Comparison of ENCODE assay signal across 27 cellular contexts in the genomic region with DNA sequence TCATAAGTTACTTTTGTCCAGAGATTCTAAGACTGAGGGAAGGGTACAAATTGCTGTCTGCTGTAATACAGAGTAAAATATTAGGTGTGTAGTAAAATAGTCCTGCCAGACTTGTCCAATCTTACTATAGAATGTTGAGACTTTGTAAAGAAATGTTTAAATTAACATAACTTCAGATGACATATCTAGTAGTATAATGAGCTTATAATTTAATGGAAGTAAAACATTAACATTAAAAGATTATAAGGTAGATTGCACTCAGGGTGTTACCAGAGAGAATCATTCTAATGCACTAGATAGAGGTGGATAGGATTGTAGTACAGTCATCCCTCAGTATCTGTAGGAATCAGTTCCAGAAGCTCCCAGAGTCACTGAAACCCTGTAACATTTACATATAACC.
"Had no signal": no experiment of that assay in that cellular context is flagged by ENCODE, and none has a peak within 500 bp of the region (broad histone marks: within the 10 kb centered on the region; RNA-seq: fewer than 3 reads in every experiment).

No MANE protein-coding gene starts in this region.

- H3K4me3 ChIP-seq: stomach, suprapubic skin, testis, thoracic aorta, thyroid gland, tibial artery, tibial nerve, transverse colon, upper lobe of left lung, upper lobe of right lung, uterus, vagina had no signal

- DNase-seq: stimulated activated CD4-positive, alpha-beta T cell treated with anti-CD3 and anti-CD28 coated beads, Interleukin-2, amount 100 ng/mL, for 48 hours; stimulated activated CD4-positive, alpha-beta T cell treated with anti-CD3 and anti-CD28 coated beads, Interleukin-4, amount 100 ng/mL, for 1 hour; stimulated activated CD4-positive, alpha-beta T cell treated with anti-CD3 and anti-CD28 coated beads, Interleukin-4, amount 100 ng/mL, for 24 hours; stimulated activated CD4-positive, alpha-beta T cell treated with anti-CD3 and anti-CD28 coated beads, Interleukin-4, amount 100 ng/mL, for 4 hours; stimulated activated CD8-positive, alpha-beta memory T cell treated with anti-CD3 and anti-CD28 coated beads, Interleukin-4, amount 100 ng/mL, for 48 hours; stimulated activated naive B cell treated with anti-CD40 and anti-IgM and Interleukin-4, amounts not matched to agents 10 μg/mL and 1 μg/mL and 100 μg/mL, for 72 hours; stimulated activated naive CD4-positive, alpha-beta T cell; stimulated activated naive CD4-positive, alpha-beta T cell treated with Interleukin-2 at 50 U/mL for 16 hours; stimulated activated naive CD8-positive, alpha-beta T cell treated with anti-CD3 and anti-CD28 coated beads, Interleukin-15, amount 100 ng/mL, for 72 hours; stimulated activated naive CD8-positive, alpha-beta T cell treated with anti-CD3 and anti-CD28 coated beads, Interleukin-15, Interleukin-2, amounts not matched to agents 100 U/mL and 50 U/mL, for 24 hours; stomach; substantia nigra; testis; thyroid gland; tibial artery; transverse colon; trophoblast cell; upper lobe of left lung; upper lobe of right lung; uterus had no signal

- H3K27me3 ChIP-seq: testis, thyroid gland, vagina had no signal

- FAIRE-seq: urothelium cell line had no signal

- H3K9me3 ChIP-seq: stomach, suprapubic skin, testis, thoracic aorta, thyroid gland, tibial artery, tibial nerve, transverse colon, upper lobe of left lung, upper lobe of right lung, uterus, vagina had no signal

- ATAC-seq: stimulated activated effector memory CD8-positive, alpha-beta T cell treated with anti-CD3 and anti-CD28 coated beads, Interleukin-12 subunit alpha, Interleukin-12 subunit beta, amount 100 ng/mL, for 72 hours; stimulated activated memory B cell treated with anti-CD40 and anti-IgM and Interleukin-4, amounts not matched to agents 10 μg/mL and 1 μg/mL and 100 μg/mL, for 72 hours; stimulated activated naive B cell treated with anti-CD40 and anti-IgM and Interleukin-4, amounts not matched to agents 10 μg/mL and 1 μg/mL and 100 μg/mL, for 72 hours; stimulated activated naive CD8-positive, alpha-beta T cell treated with anti-CD3 and anti-CD28 coated beads, Interleukin-15, amount 100 ng/mL, for 72 hours; stimulated activated naive CD8-positive, alpha-beta T cell treated with anti-CD3 and anti-CD28 coated beads, Interleukin-15, Interleukin-2, amounts not matched to agents 100 U/mL and 50 U/mL, for 24 hours; upper lobe of right lung had no signal

- H3K36me3 ChIP-seq: stomach, suprapubic skin, thoracic aorta, thyroid gland, tibial artery, tibial nerve, transverse colon, upper lobe of left lung, upper lobe of right lung, uterus, vagina had no signal

- H3K27ac ChIP-seq: stomach, suprapubic skin, testis, thoracic aorta, thyroid gland, tibial artery, tibial nerve, transverse colon, upper lobe of left lung, upper lobe of right lung, uterus, vagina had no signal

- H3K4me1 ChIP-seq: stomach, suprapubic skin, testis, thyroid gland, tibial artery, tibial nerve, transverse colon, upper lobe of left lung, upper lobe of right lung, uterus, vagina had no signal
